ENCODE assay signal across 24 cellular contexts in genomic region chr1:3463013-3463385, GRCh38. TPM values are rescaled to one million over a fixed set of nuclear protein-coding genes. Genes with fewer than 3 reads are reported as not detected.
"Had no signal": no experiment of that assay in that cellular context is flagged by ENCODE, and none has a peak within 500 bp of the region (broad histone marks: within the 10 kb centered on the region; RNA-seq: fewer than 3 reads in every experiment).

No MANE protein-coding gene starts in this region.

- H3K4me3 ChIP-seq: breast epithelium, gastroesophageal sphincter, heart left ventricle, pancreas, smooth muscle cell, thoracic aorta had no signal

- H3K27me3 Mint-ChIP-seq: activated naive CD8-positive, alpha-beta T cell treated with anti-CD3 and anti-CD28 coated beads for 36 hours had no signal

- H3K4me1 Mint-ChIP-seq: activated naive CD8-positive, alpha-beta T cell treated with anti-CD3 and anti-CD28 coated beads for 36 hours had no signal

- H3K27ac Mint-ChIP-seq: activated naive CD8-positive, alpha-beta T cell treated with anti-CD3 and anti-CD28 coated beads for 36 hours; activated T-helper 2 cell treated with anti-CD3 and anti-CD28 coated beads, Interferon-gamma antibody, Interleukin-2, Interleukin-4, amounts not matched to agents 10 μg/mL and 5 μg/mL and 100 μg/mL, durations not matched to agents 14 hours and 24 hours and 36 hours; endodermal cell; nephron had no signal

- H3K36me3 Mint-ChIP-seq: activated naive CD8-positive, alpha-beta T cell treated with anti-CD3 and anti-CD28 coated beads for 36 hours had no signal

- H3K27ac ChIP-seq: breast epithelium, gastroesophageal sphincter, heart left ventricle, pancreas, thoracic aorta had no signal

- H3K4me3 Mint-ChIP-seq: activated naive CD8-positive, alpha-beta T cell treated with anti-CD3 and anti-CD28 coated beads for 36 hours; activated T-cell treated with anti-CD3 and anti-CD28 coated beads, Interleukin-2, amount 50 U/mL, for 4 hours; endodermal cell; nephron had no signal

- H3K9me3 Mint-ChIP-seq: activated naive CD8-positive, alpha-beta T cell treated with anti-CD3 and anti-CD28 coated beads for 36 hours; activated T-cell treated with anti-CD3 and anti-CD28 coated beads, Interleukin-2, amount 50 U/mL, for 4 hours; activated T-helper 2 cell treated with anti-CD3 and anti-CD28 coated beads, Interferon-gamma antibody, Interleukin-2, Interleukin-4, amounts not matched to agents 10 μg/mL and 5 μg/mL and 100 μg/mL, durations not matched to agents 14 hours and 24 hours and 36 hours; endodermal cell; nephron had no signal

- H3K27me3 ChIP-seq: breast epithelium, heart left ventricle, pancreas had no signal

- H3K9me3 ChIP-seq: breast epithelium, gastroesophageal sphincter, heart left ventricle, pancreas, thoracic aorta had no signal

- DNase-seq: activated CD4-positive, alpha-beta T cell treated with anti-CD3 and anti-CD28 coated beads for 4 hours; activated CD4-positive, alpha-beta T cell treated with anti-CD3 and anti-CD28 coated beads, Interleukin-2, amount 50 U/mL, for 48 hours; activated CD4-positive, CD25-positive, alpha-beta regulatory T cell; activated CD8-positive, alpha-beta memory T cell treated with anti-CD3 and anti-CD28 coated beads, Interleukin-2, amount 50 U/mL, for 48 hours; activated naive CD4-positive, alpha-beta T cell; activated naive CD8-positive, alpha-beta T cell treated with anti-CD3 and anti-CD28 coated beads for 36 hours; activated T-cell treated with anti-CD3 and anti-CD28 coated beads, Interleukin-2, amount 50 U/mL, for 4 hours; cortex of kidney; endodermal cell; islet precursor cell; stimulated activated CD4-positive, alpha-beta T cell treated with anti-CD3 and anti-CD28 coated beads, Interleukin-4, amount 100 ng/mL, for 24 hours; stimulated activated naive CD4-positive, alpha-beta T cell treated with Interleukin-2 at 50 U/mL for 16 hours; T-helper 1 cell had no signal

- FAIRE-seq: pancreas had no signal

- H3K36me3 ChIP-seq: breast epithelium, gastroesophageal sphincter, heart left ventricle, pancreas, thoracic aorta had no signal

- ATAC-seq: activated T-cell treated with anti-CD3 and anti-CD28 coated beads, Interleukin-2, amount 50 U/mL, for 4 hours; gastroesophageal sphincter; heart left ventricle; left lobe of liver; pancreas; sciatic nerve had no signal

- H3K4me2 ChIP-seq: smooth muscle cell had no signal

RNA-seq across cellular contexts. Expression of gene ARHGEF16, which starts 8.5 kb away (rescaled TPM):
- total RNA-seq: activated T-helper 2 cell treated with anti-CD3 and anti-CD28 coated beads, Interferon-gamma antibody, Interleukin-2, Interleukin-4, amounts not matched to agents 10 μg/mL and 5 μg/mL and 100 μg/mL, durations not matched to agents 14 hours and 24 hours and 36 hours; myocyte had no signal
